ENCODE assay signal across 8 cellular contexts in the genomic region with DNA sequence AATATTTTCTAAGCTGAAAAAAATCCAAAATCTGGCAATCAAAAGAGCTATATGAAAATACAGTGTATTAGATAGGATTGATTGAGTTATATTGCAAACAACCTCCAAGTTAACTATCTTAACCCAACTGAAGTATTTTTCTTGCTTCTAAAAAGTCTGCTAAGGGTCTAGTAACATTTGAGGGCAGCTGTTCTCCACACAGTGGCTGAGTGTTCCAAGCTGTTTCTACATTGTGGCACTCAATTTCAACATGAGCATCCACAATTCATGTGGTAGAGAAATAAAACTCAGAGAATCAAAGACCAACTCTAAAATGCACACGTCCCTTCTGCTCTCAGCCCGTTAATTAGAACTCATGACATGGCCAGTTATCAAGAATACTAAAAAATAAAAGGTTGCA.
"Had no signal": no experiment of that assay in that cellular context is flagged by ENCODE, and none has a peak within 500 bp of the region (broad histone marks: within the 10 kb centered on the region; RNA-seq: fewer than 3 reads in every experiment).

No MANE protein-coding gene starts in this region.

- H3K4me3 ChIP-seq: GM12878 had no signal

- DNase-seq: GDM1, GF-D8 had no signal

- ATAC-seq: GM12878 had no signal

- FAIRE-seq: G401.6, GM12878, GM12891, GM12892, GM18507, GM19239 had no signal
